ENCODE assay signal across 1 cellular context in the genomic region with DNA sequence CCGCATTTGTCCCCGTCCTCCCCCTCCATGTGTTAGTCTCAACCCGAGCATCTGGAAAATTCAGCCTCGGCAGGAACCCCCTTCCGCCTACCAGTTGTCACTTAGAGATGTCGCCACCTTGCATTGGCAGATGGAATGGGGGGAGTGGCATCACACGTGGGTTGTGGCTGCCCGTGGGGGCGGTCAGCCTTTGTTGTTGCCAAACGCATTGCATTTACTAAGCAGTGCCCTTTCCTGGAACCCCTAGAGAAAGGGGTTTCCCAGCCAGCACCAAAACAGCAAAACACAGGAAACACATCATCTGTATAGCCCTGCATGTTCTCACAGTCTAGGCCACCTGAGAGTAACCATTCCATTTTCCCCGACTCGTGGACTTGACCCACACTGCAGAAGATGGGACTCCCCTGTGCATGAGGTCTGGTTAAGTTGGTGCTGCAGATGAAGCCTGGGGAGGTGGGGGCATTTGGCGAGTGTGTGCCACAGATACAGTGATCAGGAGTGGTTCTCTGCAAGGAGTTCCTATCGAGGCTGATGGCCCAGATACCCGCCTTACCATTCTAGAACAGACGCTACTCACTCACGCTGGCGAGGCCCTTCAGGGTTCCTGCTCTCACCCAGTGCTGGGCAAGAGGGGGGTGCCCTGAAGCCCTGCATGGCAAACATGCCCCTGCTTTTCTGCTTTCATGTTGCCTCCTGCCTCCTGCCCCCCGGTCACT.
A peak's percentile ranks its signal among the peaks of the same experiment; 100 is the strongest.
TF ChIP-seq lines count a peak whose summit lies in the region.

No MANE protein-coding gene starts in this region.

TF ChIP-seq in GM12878, 131 proteins besides CTCF, POLR2A, EP300 and RAD21 (continued from another document and continues in another):
- TF ChIP-seq ZBTB40 (IDR thresholded peaks at IDR 0.05; ENCODE audit: borderline replicate concordance): no peak
- TF ChIP-seq TBL1XR1 (IDR thresholded peaks at IDR 0.05; ENCODE audit: low read depth, low read length): peak; percentile 50
- 0 out of 2 replicates have a peak, but pooled peaks have one; percentile 5 for TF ChIP-seq NR2C1 (IDR thresholded peaks at IDR 0.05)
- TF ChIP-seq, protein P1, sequence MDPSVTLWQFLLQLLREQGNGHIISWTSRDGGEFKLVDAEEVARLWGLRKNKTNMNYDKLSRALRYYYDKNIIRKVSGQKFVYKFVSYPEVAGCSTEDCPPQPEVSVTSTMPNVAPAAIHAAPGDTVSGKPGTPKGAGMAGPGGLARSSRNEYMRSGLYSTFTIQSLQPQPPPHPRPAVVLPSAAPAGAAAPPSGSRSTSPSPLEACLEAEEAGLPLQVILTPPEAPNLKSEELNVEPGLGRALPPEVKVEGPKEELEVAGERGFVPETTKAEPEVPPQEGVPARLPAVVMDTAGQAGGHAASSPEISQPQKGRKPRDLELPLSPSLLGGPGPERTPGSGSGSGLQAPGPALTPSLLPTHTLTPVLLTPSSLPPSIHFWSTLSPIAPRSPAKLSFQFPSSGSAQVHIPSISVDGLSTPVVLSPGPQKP (IDR thresholded peaks at IDR 0.05; ENCODE audit: low read depth, low read length): no peak
- TF ChIP-seq, protein P2, sequence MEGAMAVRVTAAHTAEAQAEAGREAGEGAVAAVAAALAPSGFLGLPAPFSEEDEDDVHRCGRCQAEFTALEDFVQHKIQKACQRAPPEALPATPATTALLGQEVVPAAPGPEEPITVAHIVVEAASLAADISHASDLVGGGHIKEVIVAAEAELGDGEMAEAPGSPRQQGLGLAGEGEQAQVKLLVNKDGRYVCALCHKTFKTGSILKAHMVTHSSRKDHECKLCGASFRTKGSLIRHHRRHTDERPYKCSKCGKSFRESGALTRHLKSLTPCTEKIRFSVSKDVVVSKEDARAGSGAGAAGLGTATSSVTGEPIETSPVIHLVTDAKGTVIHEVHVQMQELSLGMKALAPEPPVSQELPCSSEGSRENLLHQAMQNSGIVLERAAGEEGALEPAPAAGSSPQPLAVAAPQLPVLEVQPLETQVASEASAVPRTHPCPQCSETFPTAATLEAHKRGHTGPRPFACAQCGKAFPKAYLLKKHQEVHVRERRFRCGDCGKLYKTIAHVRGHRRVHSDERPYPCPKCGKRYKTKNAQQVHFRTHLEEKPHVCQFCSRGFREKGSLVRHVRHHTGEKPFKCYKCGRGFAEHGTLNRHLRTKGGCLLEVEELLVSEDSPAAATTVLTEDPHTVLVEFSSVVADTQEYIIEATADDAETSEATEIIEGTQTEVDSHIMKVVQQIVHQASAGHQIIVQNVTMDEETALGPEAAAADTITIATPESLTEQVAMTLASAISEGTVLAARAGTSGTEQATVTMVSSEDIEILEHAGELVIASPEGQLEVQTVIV (IDR thresholded peaks at IDR 0.05; ENCODE audit: borderline replicate concordance, partially characterized antibody): no peak
- no peak for TF ChIP-seq SUZ12 (IDR thresholded peaks at IDR 0.05; ENCODE audit: unreplicated experiment)
- TF ChIP-seq, protein P3, sequence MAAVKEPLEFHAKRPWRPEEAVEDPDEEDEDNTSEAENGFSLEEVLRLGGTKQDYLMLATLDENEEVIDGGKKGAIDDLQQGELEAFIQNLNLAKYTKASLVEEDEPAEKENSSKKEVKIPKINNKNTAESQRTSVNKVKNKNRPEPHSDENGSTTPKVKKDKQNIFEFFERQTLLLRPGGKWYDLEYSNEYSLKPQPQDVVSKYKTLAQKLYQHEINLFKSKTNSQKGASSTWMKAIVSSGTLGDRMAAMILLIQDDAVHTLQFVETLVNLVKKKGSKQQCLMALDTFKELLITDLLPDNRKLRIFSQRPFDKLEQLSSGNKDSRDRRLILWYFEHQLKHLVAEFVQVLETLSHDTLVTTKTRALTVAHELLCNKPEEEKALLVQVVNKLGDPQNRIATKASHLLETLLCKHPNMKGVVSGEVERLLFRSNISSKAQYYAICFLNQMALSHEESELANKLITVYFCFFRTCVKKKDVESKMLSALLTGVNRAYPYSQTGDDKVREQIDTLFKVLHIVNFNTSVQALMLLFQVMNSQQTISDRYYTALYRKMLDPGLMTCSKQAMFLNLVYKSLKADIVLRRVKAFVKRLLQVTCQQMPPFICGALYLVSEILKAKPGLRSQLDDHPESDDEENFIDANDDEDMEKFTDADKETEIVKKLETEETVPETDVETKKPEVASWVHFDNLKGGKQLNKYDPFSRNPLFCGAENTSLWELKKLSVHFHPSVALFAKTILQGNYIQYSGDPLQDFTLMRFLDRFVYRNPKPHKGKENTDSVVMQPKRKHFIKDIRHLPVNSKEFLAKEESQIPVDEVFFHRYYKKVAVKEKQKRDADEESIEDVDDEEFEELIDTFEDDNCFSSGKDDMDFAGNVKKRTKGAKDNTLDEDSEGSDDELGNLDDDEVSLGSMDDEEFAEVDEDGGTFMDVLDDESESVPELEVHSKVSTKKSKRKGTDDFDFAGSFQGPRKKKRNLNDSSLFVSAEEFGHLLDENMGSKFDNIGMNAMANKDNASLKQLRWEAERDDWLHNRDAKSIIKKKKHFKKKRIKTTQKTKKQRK (IDR thresholded peaks at IDR 0.05; ENCODE audit: low read depth, low read length): no peak
- TF ChIP-seq, protein P4, sequence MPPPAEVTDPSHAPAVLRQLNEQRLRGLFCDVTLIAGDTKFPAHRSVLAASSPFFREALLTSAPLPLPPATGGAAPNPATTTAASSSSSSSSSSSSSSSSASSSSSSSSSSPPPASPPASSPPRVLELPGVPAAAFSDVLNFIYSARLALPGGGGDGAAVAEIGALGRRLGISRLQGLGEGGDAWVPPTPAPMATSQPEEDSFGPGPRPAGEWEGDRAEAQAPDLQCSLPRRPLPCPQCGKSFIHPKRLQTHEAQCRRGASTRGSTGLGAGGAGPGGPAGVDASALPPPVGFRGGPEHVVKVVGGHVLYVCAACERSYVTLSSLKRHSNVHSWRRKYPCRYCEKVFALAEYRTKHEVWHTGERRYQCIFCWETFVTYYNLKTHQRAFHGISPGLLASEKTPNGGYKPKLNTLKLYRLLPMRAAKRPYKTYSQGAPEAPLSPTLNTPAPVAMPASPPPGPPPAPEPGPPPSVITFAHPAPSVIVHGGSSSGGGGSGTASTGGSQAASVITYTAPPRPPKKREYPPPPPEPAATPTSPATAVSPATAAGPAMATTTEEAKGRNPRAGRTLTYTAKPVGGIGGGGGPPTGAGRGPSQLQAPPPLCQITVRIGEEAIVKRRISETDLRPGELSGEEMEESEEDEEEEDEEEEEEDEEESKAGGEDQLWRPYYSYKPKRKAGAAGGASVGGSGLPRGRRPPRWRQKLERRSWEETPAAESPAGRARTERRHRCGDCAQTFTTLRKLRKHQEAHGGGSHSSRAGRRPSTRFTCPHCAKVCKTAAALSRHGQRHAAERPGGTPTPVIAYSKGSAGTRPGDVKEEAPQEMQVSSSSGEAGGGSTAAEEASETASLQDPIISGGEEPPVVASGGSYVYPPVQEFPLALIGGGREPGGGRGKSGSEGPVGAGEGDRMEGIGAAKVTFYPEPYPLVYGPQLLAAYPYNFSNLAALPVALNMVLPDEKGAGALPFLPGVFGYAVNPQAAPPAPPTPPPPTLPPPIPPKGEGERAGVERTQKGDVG (CRISPR knock-in tag; IDR thresholded peaks at IDR 0.05): no peak
- no peak for TF ChIP-seq RB1 (IDR thresholded peaks at IDR 0.05; ENCODE audit: borderline replicate concordance)
- TF ChIP-seq KLF5 (IDR thresholded peaks at IDR 0.05; ENCODE audit: partially characterized antibody): no peak
- no peak for TF ChIP-seq GABPA (IDR thresholded peaks at IDR 0.05; ENCODE audit: low read depth)
- no peak for TF ChIP-seq IRF4 (IDR thresholded peaks at IDR 0.05; ENCODE audit: low read depth, low read length)
- TF ChIP-seq BACH1 (IDR thresholded peaks at IDR 0.05; ENCODE audit: borderline replicate concordance): no peak
- no peak for TF ChIP-seq KDM1A (IDR thresholded peaks at IDR 0.05; ENCODE audit: borderline replicate concordance)
- TF ChIP-seq FOS (IDR thresholded peaks at IDR 0.05; ENCODE audit: borderline replicate concordance, extremely low read depth, insufficient read length): no peak
- no peak for TF ChIP-seq SUPT20H (IDR thresholded peaks at IDR 0.05; ENCODE audit: borderline replicate concordance, control insufficient read depth, low read depth, low read length)
- TF ChIP-seq TCF7 (IDR thresholded peaks at IDR 0.05; ENCODE audit: borderline replicate concordance): no peak
- TF ChIP-seq HDAC6 (IDR thresholded peaks at IDR 0.05; ENCODE audit: unreplicated experiment): no peak
- no peak for TF ChIP-seq LARP7 (IDR thresholded peaks at IDR 0.05)
- no peak for TF ChIP-seq ZNF622 (IDR thresholded peaks at IDR 0.05)
- TF ChIP-seq, protein P5, sequence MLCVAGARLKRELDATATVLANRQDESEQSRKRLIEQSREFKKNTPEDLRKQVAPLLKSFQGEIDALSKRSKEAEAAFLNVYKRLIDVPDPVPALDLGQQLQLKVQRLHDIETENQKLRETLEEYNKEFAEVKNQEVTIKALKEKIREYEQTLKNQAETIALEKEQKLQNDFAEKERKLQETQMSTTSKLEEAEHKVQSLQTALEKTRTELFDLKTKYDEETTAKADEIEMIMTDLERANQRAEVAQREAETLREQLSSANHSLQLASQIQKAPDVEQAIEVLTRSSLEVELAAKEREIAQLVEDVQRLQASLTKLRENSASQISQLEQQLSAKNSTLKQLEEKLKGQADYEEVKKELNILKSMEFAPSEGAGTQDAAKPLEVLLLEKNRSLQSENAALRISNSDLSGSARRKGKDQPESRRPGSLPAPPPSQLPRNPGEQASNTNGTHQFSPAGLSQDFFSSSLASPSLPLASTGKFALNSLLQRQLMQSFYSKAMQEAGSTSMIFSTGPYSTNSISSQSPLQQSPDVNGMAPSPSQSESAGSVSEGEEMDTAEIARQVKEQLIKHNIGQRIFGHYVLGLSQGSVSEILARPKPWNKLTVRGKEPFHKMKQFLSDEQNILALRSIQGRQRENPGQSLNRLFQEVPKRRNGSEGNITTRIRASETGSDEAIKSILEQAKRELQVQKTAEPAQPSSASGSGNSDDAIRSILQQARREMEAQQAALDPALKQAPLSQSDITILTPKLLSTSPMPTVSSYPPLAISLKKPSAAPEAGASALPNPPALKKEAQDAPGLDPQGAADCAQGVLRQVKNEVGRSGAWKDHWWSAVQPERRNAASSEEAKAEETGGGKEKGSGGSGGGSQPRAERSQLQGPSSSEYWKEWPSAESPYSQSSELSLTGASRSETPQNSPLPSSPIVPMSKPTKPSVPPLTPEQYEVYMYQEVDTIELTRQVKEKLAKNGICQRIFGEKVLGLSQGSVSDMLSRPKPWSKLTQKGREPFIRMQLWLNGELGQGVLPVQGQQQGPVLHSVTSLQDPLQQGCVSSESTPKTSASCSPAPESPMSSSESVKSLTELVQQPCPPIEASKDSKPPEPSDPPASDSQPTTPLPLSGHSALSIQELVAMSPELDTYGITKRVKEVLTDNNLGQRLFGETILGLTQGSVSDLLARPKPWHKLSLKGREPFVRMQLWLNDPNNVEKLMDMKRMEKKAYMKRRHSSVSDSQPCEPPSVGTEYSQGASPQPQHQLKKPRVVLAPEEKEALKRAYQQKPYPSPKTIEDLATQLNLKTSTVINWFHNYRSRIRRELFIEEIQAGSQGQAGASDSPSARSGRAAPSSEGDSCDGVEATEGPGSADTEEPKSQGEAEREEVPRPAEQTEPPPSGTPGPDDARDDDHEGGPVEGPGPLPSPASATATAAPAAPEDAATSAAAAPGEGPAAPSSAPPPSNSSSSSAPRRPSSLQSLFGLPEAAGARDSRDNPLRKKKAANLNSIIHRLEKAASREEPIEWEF (IDR thresholded peaks at IDR 0.05; ENCODE audit: insufficient replicate concordance, low read depth, low read length): no peak
- TF ChIP-seq ATF7 (IDR thresholded peaks at IDR 0.05; ENCODE audit: low read depth): peak; percentile 68
- TF ChIP-seq SP1 (IDR thresholded peaks at IDR 0.05; ENCODE audit: low read depth, low read length): no peak
- no peak for TF ChIP-seq SMARCA5 (IDR thresholded peaks at IDR 0.05)
- TF ChIP-seq BMI1 (IDR thresholded peaks at IDR 0.05; ENCODE audit: borderline replicate concordance): no peak
- TF ChIP-seq BCL11A (IDR thresholded peaks at IDR 0.05; ENCODE audit: low read depth, low read length): 0 out of 2 replicates have a peak, but pooled peaks have one; percentile 9
- TF ChIP-seq HDAC2 (IDR thresholded peaks at IDR 0.05): no peak
- 0 out of 2 replicates have a peak, but pooled peaks have one; percentile 32 for TF ChIP-seq DPF2 (IDR thresholded peaks at IDR 0.05)
- peak; percentile 80 for TF ChIP-seq RELA (IDR thresholded peaks at IDR 0.05; ENCODE audit: borderline replicate concordance, partially characterized antibody)
- no peak for TF ChIP-seq ASH2L (IDR thresholded peaks at IDR 0.05; ENCODE audit: borderline replicate concordance, low read depth)
- no peak for TF ChIP-seq BRCA1 (IDR thresholded peaks at IDR 0.05; ENCODE audit: low read depth, low read length)
- 0 out of 2 replicates have a peak, but pooled peaks have one; percentile 57 for TF ChIP-seq NKRF (conservative IDR thresholded peaks at IDR 0.05)
- TF ChIP-seq MEF2B (IDR thresholded peaks at IDR 0.05; ENCODE audit: partially characterized antibody, poor library complexity, severe bottlenecking): peak; percentile 74
